8 cellular contexts compared by ENCODE assay signal in the genomic region with DNA sequence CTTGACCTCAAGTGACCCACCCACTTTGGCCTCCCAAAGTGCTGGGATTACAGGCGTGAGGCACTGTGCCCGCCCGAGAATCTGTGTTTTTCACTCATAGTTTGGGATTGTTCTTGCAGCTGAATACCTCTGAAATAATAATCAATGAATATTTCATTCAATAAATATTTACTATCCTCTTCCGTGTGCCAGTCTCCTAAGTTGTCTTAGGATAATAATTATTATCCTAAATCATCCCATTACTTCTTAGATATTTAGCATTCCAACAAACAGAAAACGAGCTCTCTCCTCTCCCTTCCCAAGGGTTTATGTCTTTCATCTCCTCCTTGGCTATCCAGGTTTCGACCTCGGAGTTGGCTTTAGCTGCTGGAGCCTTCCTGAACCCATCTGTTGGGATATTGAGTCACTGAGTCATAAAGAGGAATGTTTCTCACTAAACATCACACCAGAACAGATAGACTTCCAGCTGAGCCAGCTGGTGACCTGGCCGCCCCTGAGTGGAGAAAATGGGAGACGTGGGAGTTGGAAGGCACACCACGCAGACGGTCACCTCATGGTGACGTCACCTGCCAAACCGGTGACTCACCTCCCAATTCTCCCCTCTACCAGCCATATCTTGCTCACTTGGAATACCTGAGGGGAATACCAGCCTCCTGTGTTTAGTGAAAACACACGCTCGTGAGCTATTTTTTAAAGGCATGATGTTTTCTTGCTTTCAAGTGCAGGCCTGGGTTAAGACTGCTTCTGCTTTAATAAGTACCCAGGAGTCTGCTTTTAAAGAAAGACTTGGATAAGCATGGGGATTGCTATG. TPM values are rescaled to one million over a fixed set of nuclear protein-coding genes. Genes with fewer than 3 reads are reported as not detected.
DNase-seq lines count a peak whose midpoint lies in the region; TF ChIP-seq lines count a peak whose summit lies in the region.

No MANE protein-coding gene starts in this region.

- H3K79me2 ChIP-seq in Karpas-422 (ENCODE audit: low read length): no peaks in the 10 kb centered on the region

- H3K9me3 Mint-ChIP-seq in activated T-cell treated with anti-CD3 and anti-CD28 coated beads, Interleukin-2, amount 50 U/mL, for 24 hours: no peaks in the 10 kb centered on the region
- H3K9me3 Mint-ChIP-seq in activated naive CD8-positive, alpha-beta T cell treated with anti-CD3 and anti-CD28 coated beads for 36 hours: no peaks in the 10 kb centered on the region

- no peak overlapping the region for H3K9ac ChIP-seq in Karpas-422 (ENCODE audit: low read length)

- H3K27me3 ChIP-seq in iPS DF 6.9 (ENCODE audit: control insufficient read depth, insufficient read depth, low read length) (no peaks in the 10 kb centered on the region), suprapubic skin (no peaks in the 10 kb centered on the region), Karpas-422 (ENCODE audit: low read length) (no peaks in the 10 kb centered on the region)

- H3K9me3 ChIP-seq in iPS DF 6.9 (ENCODE audit: control insufficient read depth, insufficient read depth, low read length): no peaks in the 10 kb centered on the region
- no peaks in the 10 kb centered on the region for H3K9me3 ChIP-seq in suprapubic skin
- H3K9me3 ChIP-seq in Karpas-422 (ENCODE audit: low read length): no peaks in the 10 kb centered on the region

- H3K27ac Mint-ChIP-seq in activated T-cell treated with anti-CD3 and anti-CD28 coated beads, Interleukin-2, amount 50 U/mL, for 24 hours: peak overlapping the region; percentile 97
- H3K27ac Mint-ChIP-seq in activated naive CD8-positive, alpha-beta T cell treated with anti-CD3 and anti-CD28 coated beads for 36 hours: peak overlapping the region; percentile 62

- no peaks in the 10 kb centered on the region for H3K27me3 Mint-ChIP-seq in activated T-cell treated with anti-CD3 and anti-CD28 coated beads, Interleukin-2, amount 50 U/mL, for 24 hours
- no peaks in the 10 kb centered on the region for H3K27me3 Mint-ChIP-seq in activated naive CD8-positive, alpha-beta T cell treated with anti-CD3 and anti-CD28 coated beads for 36 hours

- no peaks in the 10 kb centered on the region for H3K36me3 Mint-ChIP-seq in activated T-cell treated with anti-CD3 and anti-CD28 coated beads, Interleukin-2, amount 50 U/mL, for 24 hours (ENCODE audit: low read depth)
- H3K36me3 Mint-ChIP-seq in activated naive CD8-positive, alpha-beta T cell treated with anti-CD3 and anti-CD28 coated beads for 36 hours: no peaks in the 10 kb centered on the region

- H3K36me3 ChIP-seq in iPS DF 6.9 (ENCODE audit: control insufficient read depth, insufficient read depth, low read length) (no peaks in the 10 kb centered on the region), suprapubic skin (no peaks in the 10 kb centered on the region), Karpas-422 (ENCODE audit: insufficient read depth, low read length) (no peaks in the 10 kb centered on the region)

- H3K4me1 Mint-ChIP-seq in activated T-cell treated with anti-CD3 and anti-CD28 coated beads, Interleukin-2, amount 50 U/mL, for 24 hours (ENCODE audit: low read depth): peaks cover 82% of the 10 kb centered on the region
- H3K4me1 Mint-ChIP-seq in activated naive CD8-positive, alpha-beta T cell treated with anti-CD3 and anti-CD28 coated beads for 36 hours: peaks cover 60% of the 10 kb centered on the region

- H4K20me1 ChIP-seq in Karpas-422 (ENCODE audit: insufficient read depth, low read depth, low read length): no peaks in the 10 kb centered on the region

- DNase-seq in activated T-cell treated with anti-CD3 and anti-CD28 coated beads, Interleukin-2, amount 50 U/mL, for 24 hours: no peak
- DNase-seq in activated T-cell treated with anti-CD3 and anti-CD28 coated beads, Interleukin-2, amount 50 U/mL, for 1 hour: no peak
- no peak for DNase-seq in activated naive CD8-positive, alpha-beta T cell treated with anti-CD3 and anti-CD28 coated beads for 36 hours
- DNase-seq in iPS DF 6.9 (ENCODE audit: low read depth, low spot score): peak; percentile 48
- DNase-seq in suprapubic skin (ENCODE audit: low spot score in 2 of 2): no peak
- DNase-seq in DMS79 treated with DMSO at 0.1 percent for 48 hours (lab: John Stamatoyannopoulos, UW): no peak
- no peak for DNase-seq in Karpas-422
- DNase-seq in effector CD8-positive, alpha-beta T cell (lab: John Stamatoyannopoulos, UW): no peak

- TF ChIP-seq EP300 in suprapubic skin (IDR thresholded peaks at IDR 0.05): no peak

- no peak overlapping the region for H3K4me3 ChIP-seq in iPS DF 6.9 (ENCODE audit: low read length)
- no peak overlapping the region for H3K4me3 ChIP-seq in suprapubic skin
- no peak overlapping the region for H3K4me3 ChIP-seq in Karpas-422 (ENCODE audit: low read length)

- no CpG with 5 or more reads among the region's 15 CpGs for WGBS in iPS DF 6.9 (ENCODE audit: insufficient coverage, insufficient read length)
- WGBS in suprapubic skin: 48% methylated on average over 15 of the region's 15 CpGs

- no peak for TF ChIP-seq CTCF in suprapubic skin (IDR thresholded peaks at IDR 0.05)

- no peak overlapping the region for H2AFZ ChIP-seq in Karpas-422 (ENCODE audit: low read length)

- 0 out of 2 replicates have a peak, but pooled peaks cover 2% of the 10 kb centered on the region for H3K4me1 ChIP-seq in iPS DF 6.9 (ENCODE audit: control insufficient read depth, insufficient read depth, low read length)
- peaks cover 48% of the 10 kb centered on the region for H3K4me1 ChIP-seq in suprapubic skin
- no peaks in the 10 kb centered on the region for H3K4me1 ChIP-seq in Karpas-422 (ENCODE audit: low read length)

- no peak for TF ChIP-seq POLR2A in suprapubic skin (IDR thresholded peaks at IDR 0.05)

- no peaks in the 10 kb centered on the region for H3K9me2 ChIP-seq in Karpas-422 (replicated peaks; ENCODE audit: insufficient read depth, low read length)

- no peak overlapping the region for H3K4me3 Mint-ChIP-seq in activated T-cell treated with anti-CD3 and anti-CD28 coated beads, Interleukin-2, amount 50 U/mL, for 24 hours
- H3K4me3 Mint-ChIP-seq in activated naive CD8-positive, alpha-beta T cell treated with anti-CD3 and anti-CD28 coated beads for 36 hours: no peak overlapping the region

- H3K27ac ChIP-seq in iPS DF 6.9 (ENCODE audit: low read length) (no peak overlapping the region), suprapubic skin (peak overlapping the region; percentile 55), Karpas-422 (ENCODE audit: low read length) (no peak overlapping the region)

- no peak overlapping the region for H3K4me2 ChIP-seq in Karpas-422 (ENCODE audit: low read depth, low read length, poor library complexity, severe bottlenecking)

RNA-seq across cellular contexts. Expression of a gene that starts 43.9 kb away (rescaled TPM):
- total RNA-seq in activated naive CD8-positive, alpha-beta T cell treated with anti-CD3 and anti-CD28 coated beads for 36 hours: 100 to 1,000 TPM; 292 to 294 TPM
- total RNA-seq in suprapubic skin: 100 to 1,000 TPM in 1 of 4 donors, 10 to 100 TPM in 3; 63.0 to 154 (median 93.3) TPM
- total RNA-seq in Karpas-422 (2014; rRNA removed; shearing (Covaris generic); ENCODE audit: low replicate concordance): 0.36 and 0.86 TPM in 2 replicates

Comparison
In these comparisons a context has a peak if more than half of its experiments do, and no peak if none do; other contexts are left out.
1. RNA of a gene that starts 43.9 kb away (total RNA-seq): 292 to 294 TPM in activated naive CD8-positive, alpha-beta T cell treated with anti-CD3 and anti-CD28 coated beads for 36 hours and 63.0 to 154 TPM in suprapubic skin; 0.36 to 0.86 TPM in Karpas-422; every median in the first group is over 10 times any median in the second.